1 cellular context compared by ENCODE assay signal in genomic region chr16:12971216-12971615, GRCh38.
TF ChIP-seq lines count a peak whose summit lies in the region.

No MANE protein-coding gene starts in this region.

TF ChIP-seq in HepG2, 621 proteins besides CTCF, POLR2A, EP300 and RAD21 (continued from another document):
- TF ChIP-seq BCLAF1 (IDR thresholded peaks at IDR 0.05) (no peak), SP4 (CRISPR knock-in tag; IDR thresholded peaks at IDR 0.05) (no peak), SETDB1 (CRISPR knock-in tag; IDR thresholded peaks at IDR 0.05; ENCODE audit: borderline replicate concordance) (no peak), ZNF343 (CRISPR knock-in tag; IDR thresholded peaks at IDR 0.05) (no peak), ZNF570 (CRISPR knock-in tag; IDR thresholded peaks at IDR 0.05; ENCODE audit: borderline replicate concordance) (no peak)
